10 cellular contexts compared by ENCODE assay signal in genomic region chr3:51394541-51394940, GRCh38. TPM values are rescaled to one million over a fixed set of nuclear protein-coding genes. Genes with fewer than 3 reads are reported as not detected.
DNase-seq lines count a peak whose midpoint lies in the region; ATAC-seq and TF ChIP-seq lines count a peak whose summit lies in the region.
"Had no signal": no experiment of that assay in that cellular context is flagged by ENCODE, and none has a peak within 500 bp of the region (broad histone marks: within the 10 kb centered on the region; RNA-seq: fewer than 3 reads in every experiment).

No MANE protein-coding gene starts in this region.

- TF ChIP-seq POLR2A in uterus (IDR thresholded peaks at IDR 0.05): no peak
- TF ChIP-seq POLR2A in vagina (IDR thresholded peaks at IDR 0.05): no peak

- H3K9me2 ChIP-seq in PC-3 (replicated peaks; ENCODE audit: low read length): no peaks in the 10 kb centered on the region

- peaks cover 37% of the 10 kb centered on the region for H4K20me1 ChIP-seq in PC-3 (ENCODE audit: low read length)

- no peaks in the 10 kb centered on the region for H3K9me3 ChIP-seq in PC-3 (ENCODE audit: low read length)
- no peaks in the 10 kb centered on the region for H3K9me3 ChIP-seq in psoas muscle
- no peaks in the 10 kb centered on the region for H3K9me3 ChIP-seq in uterus
- H3K9me3 ChIP-seq in vagina: no peaks in the 10 kb centered on the region
- H3K9me3 ChIP-seq: right lobe of liver had no signal

- intact Hi-C loops in PC-3 (cut with micrococcal nuclease) (no loop called here), psoas muscle (cut with DNase I) (loop anchor here (5.0 to 10.0 kb wide), 4 partner anchors 280 to 822 kb away; partner anchors contain the start of genes MAPKAPK3 (in 1 of the 2) and TEX264 (in 1 of the 2)), uterus (cut with DNase I; ENCODE audit: low total_unique reads) (loop anchor here (5.0 kb wide), 1 partner anchor 108 kb away; the partner anchor contains the start of gene DCAF1), sciatic nerve (cut with DNase I) (no loop called here), vagina (cut with DNase I) (loop anchor here (10.0 kb wide), 1 partner anchor 280 kb away; the partner anchor contains the start of gene TEX264)
- intact Hi-C loops in dendritic cell treated with granulocyte-macrophage colony-stimulating factor and Interleukin-4, amounts not matched to agents 40 ng/mL and 50 ng/mL, for 4 days (cut with micrococcal nuclease): no loop called here

- H3K36me3 ChIP-seq in PC-3 (ENCODE audit: low read depth, low read length) (peaks cover 65% of the 10 kb centered on the region), psoas muscle (ENCODE audit: insufficient read depth in 1 of 2, low read depth in 1 of 2) (peaks cover 0 to 73% of the 10 kb centered on the region in 2 donors), uterus (no peaks in the 10 kb centered on the region), vagina (peaks cover 0 to 58% of the 10 kb centered on the region in 2 donors)

- no peaks in the 10 kb centered on the region for H3K9me3 Mint-ChIP-seq in activated CD4-positive, alpha-beta T cell treated with anti-CD3 and anti-CD28 coated beads, Interleukin-2, amount 10 ng/mL, durations not matched to agents 7 days and 5 days
- H3K9me3 Mint-ChIP-seq in dendritic cell treated with granulocyte-macrophage colony-stimulating factor and Interleukin-4, amounts not matched to agents 40 ng/mL and 50 ng/mL, for 4 days: no peaks in the 10 kb centered on the region

- no peak overlapping the region for H3K27ac Mint-ChIP-seq in activated CD4-positive, alpha-beta T cell treated with anti-CD3 and anti-CD28 coated beads, Interleukin-2, amount 10 ng/mL, durations not matched to agents 7 days and 5 days
- H3K27ac Mint-ChIP-seq in dendritic cell treated with granulocyte-macrophage colony-stimulating factor and Interleukin-4, amounts not matched to agents 40 ng/mL and 50 ng/mL, for 4 days: peak overlapping the region; percentile 58

- peak overlapping the region; percentile 45 for H3K4me3 Mint-ChIP-seq in activated CD4-positive, alpha-beta T cell treated with anti-CD3 and anti-CD28 coated beads, Interleukin-2, amount 10 ng/mL, durations not matched to agents 7 days and 5 days
- H3K4me3 Mint-ChIP-seq in dendritic cell treated with granulocyte-macrophage colony-stimulating factor and Interleukin-4, amounts not matched to agents 40 ng/mL and 50 ng/mL, for 4 days: no peak overlapping the region

- H3F3A ChIP-seq in PC-3 (ENCODE audit: low read length, unreplicated experiment): no peaks in the 10 kb centered on the region

- POLR2A ChIA-PET in activated CD4-positive, alpha-beta T cell treated with anti-CD3 and anti-CD28 coated beads, Interleukin-2, amount 10 ng/mL, durations not matched to agents 7 days and 5 days (lab: Charles Lee): no interaction called here
- POLR2A ChIA-PET in PC-3 (lab: Charles Lee; ENCODE audit: unreplicated experiment): no interaction called here

- no peak for DNase-seq in activated CD4-positive, alpha-beta T cell treated with anti-CD3 and anti-CD28 coated beads, Interleukin-2, amount 10 ng/mL, durations not matched to agents 7 days and 5 days
- no peak for DNase-seq in activated CD4-positive, alpha-beta T cell treated with anti-CD3 and anti-CD28 coated beads for 1 hour
- DNase-seq in PC-3: no peak
- DNase-seq in psoas muscle: no peak
- DNase-seq in uterus: no peak
- DNase-seq in sciatic nerve (ENCODE audit: low spot score): no peak
- DNase-seq in vagina (ENCODE audit: extremely low spot score in 2 of 2): no peak
- DNase-seq: MM.1S had no signal

- H3K27me3 Mint-ChIP-seq in activated CD4-positive, alpha-beta T cell treated with anti-CD3 and anti-CD28 coated beads, Interleukin-2, amount 10 ng/mL, durations not matched to agents 7 days and 5 days: no peaks in the 10 kb centered on the region
- H3K27me3 Mint-ChIP-seq in dendritic cell treated with granulocyte-macrophage colony-stimulating factor and Interleukin-4, amounts not matched to agents 40 ng/mL and 50 ng/mL, for 4 days: no peaks in the 10 kb centered on the region

- H3K9ac ChIP-seq in PC-3 (ENCODE audit: low read length): no peak overlapping the region

- ATAC-seq in PC-3 (no peak), psoas muscle (no peak), sciatic nerve (no peak)
- ATAC-seq: right lobe of liver had no signal

- H2AFZ ChIP-seq in PC-3 (ENCODE audit: low read length): no peak overlapping the region

- no peak overlapping the region for H3K4me2 ChIP-seq in PC-3 (ENCODE audit: low read length)

- CTCF ChIA-PET in activated CD4-positive, alpha-beta T cell treated with anti-CD3 and anti-CD28 coated beads, Interleukin-2, amount 10 ng/mL, durations not matched to agents 7 days and 5 days (lab: Charles Lee): interaction anchor here (1.1 to 1.5 kb wide), 2 partner anchors 233 to 778 kb away, joined by 3 to 7 read pairs; no protein-coding TSS in a partner anchor
- CTCF ChIA-PET in PC-3 (lab: Charles Lee): no interaction called here

- no peak overlapping the region for H3K4me3 ChIP-seq in PC-3 (ENCODE audit: low read length)
- H3K4me3 ChIP-seq in psoas muscle: peak overlapping the region; percentile 8
- H3K4me3 ChIP-seq in uterus: no peak overlapping the region
- H3K4me3 ChIP-seq in vagina: no peak overlapping the region
- H3K4me3 ChIP-seq: right lobe of liver had no signal

- H3K4me1 Mint-ChIP-seq in activated CD4-positive, alpha-beta T cell treated with anti-CD3 and anti-CD28 coated beads, Interleukin-2, amount 10 ng/mL, durations not matched to agents 7 days and 5 days: peaks cover 57% of the 10 kb centered on the region
- peaks cover 77% of the 10 kb centered on the region for H3K4me1 Mint-ChIP-seq in dendritic cell treated with granulocyte-macrophage colony-stimulating factor and Interleukin-4, amounts not matched to agents 40 ng/mL and 50 ng/mL, for 4 days (ENCODE audit: low read depth)

- H3K36me3 Mint-ChIP-seq in activated CD4-positive, alpha-beta T cell treated with anti-CD3 and anti-CD28 coated beads, Interleukin-2, amount 10 ng/mL, durations not matched to agents 7 days and 5 days (ENCODE audit: low read depth): peaks cover 37% of the 10 kb centered on the region
- H3K36me3 Mint-ChIP-seq in dendritic cell treated with granulocyte-macrophage colony-stimulating factor and Interleukin-4, amounts not matched to agents 40 ng/mL and 50 ng/mL, for 4 days (ENCODE audit: low read depth): peaks cover 78% of the 10 kb centered on the region

- 77 to 80% (median 79%) methylated on average over 5 of the region's 5 CpGs for WGBS in psoas muscle, 3 donors

- BruUV-seq in PC-3 (replicated peaks; lab: Mats Ljungman, UMichigan): TSS peak; percentile 18

- H3K27me3 ChIP-seq in PC-3 (ENCODE audit: low read length) (no peaks in the 10 kb centered on the region), psoas muscle (ENCODE audit: insufficient read depth in 3 of 3, low read length in 2 of 3) (no peaks in the 10 kb centered on the region), uterus (no peaks in the 10 kb centered on the region), vagina (no peaks in the 10 kb centered on the region)
- H3K27me3 ChIP-seq: right lobe of liver had no signal

- H3K79me2 ChIP-seq in PC-3 (ENCODE audit: low read length): peaks cover 51% of the 10 kb centered on the region

- H3K27ac ChIP-seq in PC-3 (ENCODE audit: low read length) (no peak overlapping the region), psoas muscle (peak overlapping the region; percentile 9), uterus (no peak overlapping the region), vagina (no peak overlapping the region)
- H3K27ac ChIP-seq: right lobe of liver had no signal

- no peak for TF ChIP-seq CTCF in PC-3 (conservative IDR thresholded peaks at IDR 0.05; ENCODE audit: low read depth, low read length)
- TF ChIP-seq CTCF in psoas muscle (IDR thresholded peaks at IDR 0.05): no peak
- TF ChIP-seq CTCF in uterus (IDR thresholded peaks at IDR 0.05): no peak
- no peak for TF ChIP-seq CTCF in vagina (IDR thresholded peaks at IDR 0.05)

- H3K4me1 ChIP-seq in PC-3 (ENCODE audit: insufficient read depth, low read length) (peaks cover 17% of the 10 kb centered on the region), psoas muscle (peaks cover 49% of the 10 kb centered on the region), uterus (peaks cover 0 to 19% of the 10 kb centered on the region in 2 donors), vagina (peaks cover 67% of the 10 kb centered on the region)

RNA-seq across cellular contexts. Expression of gene RBM15B, which starts 3.5 kb away (rescaled TPM):
- 10 to 100 TPM; 29.0 to 29.8 TPM for total RNA-seq in activated CD4-positive, alpha-beta T cell treated with anti-CD3 and anti-CD28 coated beads, Interleukin-2, amount 10 ng/mL, durations not matched to agents 7 days and 5 days
- total RNA-seq in PC-3 (2014; rRNA removed) (31.1 and 34.7 TPM in 2 replicates), psoas muscle (10 to 100 TPM in 1 of 4 donors, 1 to 10 TPM in 3; 7.0 to 11.9 (median 9.8) TPM), uterus (10 to 100 TPM; 21.2 to 38.9 (median 28.1) TPM), sciatic nerve (21.5 TPM), vagina (20.6 TPM)
- polyA plus RNA-seq in psoas muscle: 1 to 10 TPM; 4.6 to 8.8 (median 6.1) TPM

RNA-seq across cellular contexts. Expression of gene MANF, which starts 9.4 kb away (rescaled TPM):
- 100 to 1,000 TPM; 107 to 131 TPM for total RNA-seq in activated CD4-positive, alpha-beta T cell treated with anti-CD3 and anti-CD28 coated beads, Interleukin-2, amount 10 ng/mL, durations not matched to agents 7 days and 5 days
- total RNA-seq in PC-3 (2014; rRNA removed) (200 and 221 TPM in 2 replicates), psoas muscle (10 to 100 TPM; 12.6 to 24.0 (median 19.3) TPM), uterus (10 to 100 TPM; 14.7 to 60.6 (median 28.8) TPM), sciatic nerve (60.8 TPM), vagina (42.2 TPM)
- 10 to 100 TPM; 17.9 to 42.4 (median 18.3) TPM for polyA plus RNA-seq in psoas muscle

Comparison
In these comparisons a context has a peak if more than half of its experiments do, and no peak if none do; other contexts are left out.
1. intact Hi-C loops: an anchor here in psoas muscle (5.0 to 10.0 kb wide), uterus (5.0 kb wide) and vagina (10.0 kb wide); none called in PC-3, dendritic cell treated with granulocyte-macrophage colony-stimulating factor and Interleukin-4, amounts not matched to agents 40 ng/mL and 50 ng/mL, for 4 days and sciatic nerve.